6 cellular contexts compared by ENCODE assay signal in genomic region chr11:71576688-71577465, GRCh38. TPM values are rescaled to one million over a fixed set of nuclear protein-coding genes. Genes with fewer than 3 reads are reported as not detected.
"Had no signal": no experiment of that assay in that cellular context is flagged by ENCODE, and none has a peak within 500 bp of the region (broad histone marks: within the 10 kb centered on the region; RNA-seq: fewer than 3 reads in every experiment).

No MANE protein-coding gene starts in this region.

RNA-seq across cellular contexts. Expression of gene KRTAP5-11, which starts 5.8 kb away (rescaled TPM):
- total RNA-seq: GM23248, GM23338, H4, H7, H9, HFFc6 had no signal
- polyA plus RNA-seq: GM23248, GM23338 had no signal

RNA-seq across cellular contexts. Expression of gene KRTAP5-10, which starts 11.5 kb away (rescaled TPM):
- total RNA-seq: GM23248, GM23338, H4, H9, HFFc6 had no signal
- polyA plus RNA-seq: GM23248, GM23338 had no signal

RNA-seq across cellular contexts. Expression of gene KRTAP5-9, which starts 28.7 kb away (rescaled TPM):
- total RNA-seq: GM23248, GM23338, H4, H7, H9 had no signal
- polyA plus RNA-seq: GM23248 had no signal

RNA-seq across cellular contexts. Expression of gene KRTAP5-8, which starts 39.1 kb away (rescaled TPM):
- total RNA-seq: GM23248, GM23338, H4, H7, H9, HFFc6 had no signal
- polyA plus RNA-seq: GM23248, GM23338 had no signal

RNA-seq across cellular contexts. Expression of gene KRTAP5-7, which starts 49.8 kb away (rescaled TPM):
- total RNA-seq: GM23248, GM23338, H4, H7, H9, HFFc6 had no signal
- polyA plus RNA-seq: GM23248, GM23338 had no signal
